In genomic region chr1:51317798-51318197, GRCh38 we compare ENCODE assay signal across 30 cellular contexts. TPM values are rescaled to one million over a fixed set of nuclear protein-coding genes. Genes with fewer than 3 reads are reported as not detected.
"Had no signal": no experiment of that assay in that cellular context is flagged by ENCODE, and none has a peak within 500 bp of the region (broad histone marks: within the 10 kb centered on the region; RNA-seq: fewer than 3 reads in every experiment).

No MANE protein-coding gene starts in this region.

- DNase-seq: activated CD4-positive, alpha-beta memory T cell treated with anti-CD3 and anti-CD28 coated beads for 36 hours; activated CD4-positive, alpha-beta T cell treated with anti-CD3 and anti-CD28 coated beads for 36 hours; activated CD4-positive, alpha-beta T cell treated with anti-CD3 and anti-CD28 coated beads, Interleukin-2, amount 10 ng/mL, durations not matched to agents 24 days and 14 days; activated CD4-positive, CD25-positive, alpha-beta regulatory T cell; activated CD4-positive, CD25-positive, alpha-beta regulatory T cell treated with anti-CD3 and anti-CD28 coated beads, Interleukin-2, amount 50 U/mL, for 72 hours; activated CD8-positive, alpha-beta memory T cell treated with anti-CD3 and anti-CD28 coated beads, Interleukin-2, amount 10 ng/mL, durations not matched to agents 7 days and 5 days; activated CD8-positive, alpha-beta memory T cell treated with anti-CD3 and anti-CD28 coated beads, Interleukin-2, amount 50 U/mL, for 4 hours; activated CD8-positive, alpha-beta T cell treated with anti-CD3 and anti-CD28 coated beads, Interleukin-2, amount 10 ng/mL, durations not matched to agents 7 days and 5 days; activated effector memory CD4-positive, alpha-beta T cell treated with anti-CD3 and anti-CD28 coated beads, Interleukin-2, amount 50 U/mL, for 16 hours; activated naive CD4-positive, alpha-beta T cell treated with anti-CD3 and anti-CD28 coated beads for 36 hours; activated naive CD8-positive, alpha-beta T cell treated with anti-CD3 and anti-CD28 coated beads for 36 hours; activated naive CD8-positive, alpha-beta T cell treated with anti-CD3 and anti-CD28 coated beads, Interleukin-2, amount 50 U/mL, for 24 hours; activated T-cell treated with anti-CD3 and anti-CD28 coated beads, Interleukin-2, amount 50 U/mL, for 1 hour; activated T-cell treated with anti-CD3 and anti-CD28 coated beads, Interleukin-2, amount 50 U/mL, for 48 hours; adrenal gland; amygdala; aorta; body of pancreas; caudate nucleus; cortex of kidney; effector CD8-positive, alpha-beta T cell; foreskin keratinocyte; gastrocnemius medialis; glutamatergic neuron; T-helper 2 cell had no signal

- H3K4me3 ChIP-seq: adrenal gland, body of pancreas, esophagus muscularis mucosa, gastrocnemius medialis, heart left ventricle had no signal

- FAIRE-seq: colon had no signal

- H3K27me3 ChIP-seq: adrenal gland, body of pancreas, esophagus muscularis mucosa, foreskin keratinocyte, gastrocnemius medialis, heart left ventricle had no signal

- H3K36me3 ChIP-seq: adrenal gland, esophagus muscularis mucosa, gastrocnemius medialis, heart left ventricle had no signal

- H3K4me1 ChIP-seq: gastrocnemius medialis had no signal

- H3K27ac ChIP-seq: adrenal gland, esophagus muscularis mucosa, foreskin keratinocyte, gastrocnemius medialis, heart left ventricle had no signal

- H3K9me3 ChIP-seq: adrenal gland, body of pancreas, esophagus muscularis mucosa, gastrocnemius medialis, heart left ventricle had no signal

- ATAC-seq: activated CD4-positive, alpha-beta T cell treated with anti-CD3 and anti-CD28 coated beads for 36 hours; activated CD8-positive, alpha-beta memory T cell treated with anti-CD3 and anti-CD28 coated beads, Interleukin-2, amount 10 ng/mL, durations not matched to agents 7 days and 5 days; activated CD8-positive, alpha-beta T cell treated with anti-CD3 and anti-CD28 coated beads, Interleukin-2, amount 10 ng/mL, durations not matched to agents 7 days and 5 days; activated naive CD8-positive, alpha-beta T cell treated with anti-CD3 and anti-CD28 coated beads, Interleukin-2, amount 50 U/mL, for 24 hours; body of pancreas; foreskin keratinocyte; gastrocnemius medialis had no signal

RNA-seq across cellular contexts. Expression of gene TTC39A, which starts 12.6 kb away (rescaled TPM):
- total RNA-seq: activated CD8-positive, alpha-beta T cell treated with anti-CD3 and anti-CD28 coated beads, Interleukin-2, amount 10 ng/mL, durations not matched to agents 7 days and 5 days; activated naive CD4-positive, alpha-beta T cell treated with anti-CD3 and anti-CD28 coated beads for 36 hours; activated naive CD8-positive, alpha-beta T cell treated with anti-CD3 and anti-CD28 coated beads for 36 hours; activated T-helper 1 cell treated with anti-CD3 and anti-CD28 coated beads, Interleukin-12 subunit alpha, Interleukin-12 subunit beta, Interleukin-2, Interleukin-4 antibody, amounts not matched to agents 30 ng/mL and 10 ng/mL and 1 ng/mL, durations not matched to agents 14 hours and 24 hours and 36 hours; T-helper 1 cell treated with Interleukin-12 subunit alpha and Interleukin-12 subunit beta and Interleukin-4 antibody, amounts not matched to agents 30 ng/mL and 1 ng/mL, for 36 hours had no signal
